In the genomic region with DNA sequence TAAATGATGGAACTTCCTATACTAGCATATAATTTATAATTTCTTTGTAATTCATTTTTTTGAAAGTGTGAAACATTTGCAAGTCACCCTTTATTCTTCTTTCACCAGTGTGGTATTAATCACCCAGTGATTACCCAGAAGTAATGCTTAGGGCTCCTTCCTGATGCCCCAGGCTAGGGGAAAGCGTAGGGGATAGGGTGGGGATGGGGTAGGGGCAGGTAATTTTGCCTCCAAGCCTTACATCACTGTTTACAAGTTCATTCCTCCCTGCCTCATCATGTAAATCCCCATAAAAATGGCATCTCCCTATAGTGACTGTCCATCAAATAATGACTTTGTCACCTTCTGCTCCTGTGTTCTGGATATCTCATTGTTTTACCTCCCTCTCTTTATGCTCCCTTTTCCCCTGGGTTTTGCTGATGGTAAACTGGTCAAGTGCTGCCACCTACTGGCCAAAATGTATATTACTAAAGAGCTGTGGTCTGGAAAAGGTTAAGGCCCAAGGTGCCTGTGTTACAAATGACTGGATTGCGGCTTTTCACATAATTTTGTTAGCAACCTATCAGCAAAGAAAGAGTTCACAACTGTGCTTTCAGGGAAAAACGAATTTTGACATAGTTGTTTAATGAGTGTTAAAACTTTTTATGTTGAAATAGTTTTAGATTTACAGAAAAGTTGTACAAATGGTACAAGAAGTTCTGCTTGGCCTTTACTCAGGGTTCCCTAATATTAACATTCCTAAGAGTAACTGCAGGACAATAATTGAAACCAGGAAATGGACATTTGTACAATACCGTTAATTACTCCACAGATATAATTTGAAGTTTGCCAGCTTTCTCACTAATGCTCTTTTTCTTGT, we compare ENCODE assay signal across 9 cellular contexts. TPM values are rescaled to one million over a fixed set of nuclear protein-coding genes. Genes with fewer than 3 reads are reported as not detected.
A peak's percentile ranks its signal among the peaks of the same experiment; 100 is the strongest.
DNase-seq lines count a peak whose midpoint lies in the region; ATAC-seq and TF ChIP-seq lines count a peak whose summit lies in the region.
"Had no signal": no experiment of that assay in that cellular context is flagged by ENCODE, and none has a peak within 500 bp of the region (broad histone marks: within the 10 kb centered on the region; RNA-seq: fewer than 3 reads in every experiment).

No MANE protein-coding gene starts in this region.

- H3K9me3 Mint-ChIP-seq in activated T-helper 1 cell treated with anti-CD3 and anti-CD28 coated beads, Interleukin-12 subunit alpha, Interleukin-12 subunit beta, Interleukin-2, Interleukin-4 antibody, amounts not matched to agents 30 ng/mL and 10 ng/mL and 1 ng/mL, durations not matched to agents 14 hours and 24 hours and 36 hours: no peaks in the 10 kb centered on the region
- H3K9me3 Mint-ChIP-seq: T-helper 1 cell treated with Interleukin-12 subunit alpha and Interleukin-12 subunit beta and Interleukin-4 antibody, amounts not matched to agents 30 μg/mL and 1 μg/mL, for 36 hours had no signal

- intact Hi-C loops in activated T-helper 1 cell treated with anti-CD3 and anti-CD28 coated beads, Interleukin-12 subunit alpha, Interleukin-12 subunit beta, Interleukin-2, Interleukin-4 antibody, amounts not matched to agents 30 ng/mL and 10 ng/mL and 1 ng/mL, durations not matched to agents 14 hours and 24 hours and 36 hours (cut with micrococcal nuclease): loop anchor here (1.0 to 10.0 kb wide), 9 partner anchors 57 to 479 kb away; a partner anchor contains a TSS
- intact Hi-C loops in thyroid gland (cut with DNase I): loop anchor here (2.0 to 10.0 kb wide), 2 partner anchors 51 to 479 kb away; no protein-coding TSS in a partner anchor

- H3K36me3 Mint-ChIP-seq in activated T-helper 1 cell treated with anti-CD3 and anti-CD28 coated beads, Interleukin-12 subunit alpha, Interleukin-12 subunit beta, Interleukin-2, Interleukin-4 antibody, amounts not matched to agents 30 ng/mL and 10 ng/mL and 1 ng/mL, durations not matched to agents 14 hours and 24 hours and 36 hours (ENCODE audit: low read depth): no peaks in the 10 kb centered on the region

- peaks cover 8% of the 10 kb centered on the region for H3K27me3 Mint-ChIP-seq in activated T-helper 1 cell treated with anti-CD3 and anti-CD28 coated beads, Interleukin-12 subunit alpha, Interleukin-12 subunit beta, Interleukin-2, Interleukin-4 antibody, amounts not matched to agents 30 ng/mL and 10 ng/mL and 1 ng/mL, durations not matched to agents 14 hours and 24 hours and 36 hours (ENCODE audit: insufficient read depth)

- TF ChIP-seq CTCF in RWPE1 (conservative IDR thresholded peaks at IDR 0.05; ENCODE audit: low read depth) (peak; percentile 82), fibroblast of pulmonary artery (IDR thresholded peaks at IDR 0.05; ENCODE audit: low read length, missing control alignments) (peak; percentile 67), neutrophil (IDR thresholded peaks at IDR 0.05) (peak; percentile 88), thyroid gland (IDR thresholded peaks at IDR 0.05) (peak in 5 of 6 experiments; percentile 67 to 91 (median 79))

- H3K4me3 Mint-ChIP-seq in activated T-helper 1 cell treated with anti-CD3 and anti-CD28 coated beads, Interleukin-12 subunit alpha, Interleukin-12 subunit beta, Interleukin-2, Interleukin-4 antibody, amounts not matched to agents 30 ng/mL and 10 ng/mL and 1 ng/mL, durations not matched to agents 14 hours and 24 hours and 36 hours: no peak overlapping the region
- H3K4me3 Mint-ChIP-seq: T-helper 1 cell treated with Interleukin-12 subunit alpha and Interleukin-12 subunit beta and Interleukin-4 antibody, amounts not matched to agents 30 μg/mL and 1 μg/mL, for 36 hours had no signal

- POLR2A ChIA-PET in RWPE1 (lab: Yijun Ruan, JAX; ENCODE audit: low non-redundant PET): no interaction called here

- H3K27ac ChIP-seq in RWPE1 (no peak overlapping the region), neutrophil (no peak overlapping the region), thyroid gland (no peak overlapping the region)

- WGBS in thyroid gland, 2 donors: 50 to 59% methylated on average over 4 of the region's 4 CpGs

- H3K36me3 ChIP-seq in neutrophil (no peaks in the 10 kb centered on the region), thyroid gland (no peaks in the 10 kb centered on the region)

- H3K4me3 ChIP-seq in fibroblast of pulmonary artery (replicated peaks; ENCODE audit: low read depth, low read length): no peak overlapping the region
- no peak overlapping the region for H3K4me3 ChIP-seq in neutrophil (ENCODE audit: low read depth in 1 of 2, low read length in 1 of 2)
- no peak overlapping the region for H3K4me3 ChIP-seq in thyroid gland (replicated peaks in 1 of 3)

- CTCF ChIA-PET in RWPE1 (lab: Yijun Ruan, JAX): interaction anchor here (0.5 to 1.6 kb wide), 9 partner anchors 9 to 482 kb away, joined by 3 to 10 read pairs (median 3); no protein-coding TSS in a partner anchor

- H3K4me1 Mint-ChIP-seq in activated T-helper 1 cell treated with anti-CD3 and anti-CD28 coated beads, Interleukin-12 subunit alpha, Interleukin-12 subunit beta, Interleukin-2, Interleukin-4 antibody, amounts not matched to agents 30 ng/mL and 10 ng/mL and 1 ng/mL, durations not matched to agents 14 hours and 24 hours and 36 hours (ENCODE audit: low read depth): peaks cover 30% of the 10 kb centered on the region

- H3K9me3 ChIP-seq in neutrophil: no peaks in the 10 kb centered on the region
- no peaks in the 10 kb centered on the region for H3K9me3 ChIP-seq in thyroid gland

- peak; percentile 76 for ATAC-seq in GM21619 (IDR thresholded peaks at IDR 0.05; ENCODE audit: unreplicated experiment)

- H3K27ac Mint-ChIP-seq in activated T-helper 1 cell treated with anti-CD3 and anti-CD28 coated beads, Interleukin-12 subunit alpha, Interleukin-12 subunit beta, Interleukin-2, Interleukin-4 antibody, amounts not matched to agents 30 ng/mL and 10 ng/mL and 1 ng/mL, durations not matched to agents 14 hours and 24 hours and 36 hours: no peak overlapping the region
- H3K27ac Mint-ChIP-seq: T-helper 1 cell treated with Interleukin-12 subunit alpha and Interleukin-12 subunit beta and Interleukin-4 antibody, amounts not matched to agents 30 μg/mL and 1 μg/mL, for 36 hours had no signal

- TF ChIP-seq POLR2A in thyroid gland (IDR thresholded peaks at IDR 0.05): no peak

- no peaks in the 10 kb centered on the region for H3K27me3 ChIP-seq in neutrophil
- no peaks in the 10 kb centered on the region for H3K27me3 ChIP-seq in thyroid gland

- DNase-seq in D341Med (ENCODE audit: low spot score) (peak; percentile 74), M059J (ENCODE audit: low read depth) (peak; percentile 76), RWPE1 (ENCODE audit: low spot score) (peak; percentile 81), fibroblast of pulmonary artery (ENCODE audit: low read depth) (peak; percentile 85), thyroid gland (peak; percentile 48 to 63)
- DNase-seq in activated T-helper 1 cell treated with anti-CD3 and anti-CD28 coated beads, Interleukin-12 subunit alpha, Interleukin-12 subunit beta, Interleukin-2, Interleukin-4 antibody, amounts not matched to agents 30 ng/mL and 10 ng/mL and 1 ng/mL, durations not matched to agents 14 hours and 24 hours and 36 hours (ENCODE audit: low spot score): peak; percentile 68

- H3K4me1 ChIP-seq in neutrophil (ENCODE audit: control insufficient read depth in 1 of 2, insufficient read depth in 1 of 2, low read depth in 1 of 2, low read length in 1 of 2) (peaks cover 0 to 4% of the 10 kb centered on the region in 2 experiments), thyroid gland (peaks cover 0 to 26% of the 10 kb centered on the region in 2 donors)

RNA-seq across cellular contexts. Expression of a gene that starts 54.7 kb away (rescaled TPM):
- total RNA-seq in M059J (2014; rRNA removed; shearing (Covaris generic)): 0.07 and 1.1 TPM in 2 replicates
- total RNA-seq in activated T-helper 1 cell treated with anti-CD3 and anti-CD28 coated beads, Interleukin-12 subunit alpha, Interleukin-12 subunit beta, Interleukin-2, Interleukin-4 antibody, amounts not matched to agents 30 ng/mL and 10 ng/mL and 1 ng/mL, durations not matched to agents 14 hours and 24 hours and 36 hours: not detected in 2 replicates
- not detected for total RNA-seq in thyroid gland

RNA-seq across cellular contexts. Expression of a gene that starts 56.3 kb away (rescaled TPM):
- total RNA-seq in M059J (2014; rRNA removed; shearing (Covaris generic)): 11.3 and 13.2 TPM in 2 replicates
- total RNA-seq in activated T-helper 1 cell treated with anti-CD3 and anti-CD28 coated beads, Interleukin-12 subunit alpha, Interleukin-12 subunit beta, Interleukin-2, Interleukin-4 antibody, amounts not matched to agents 30 ng/mL and 10 ng/mL and 1 ng/mL, durations not matched to agents 14 hours and 24 hours and 36 hours: 14.8 and 16.5 TPM in 2 replicates
- 100 to 1,000 TPM in 2 of 4 donors, 10 to 100 TPM in 2; 88.7 to 164 (median 117) TPM for total RNA-seq in thyroid gland
